1 cellular context compared by ENCODE assay signal in genomic region chr9:95505072-95505471, GRCh38.
TF ChIP-seq lines count a peak whose summit lies in the region.

No MANE protein-coding gene starts in this region.

TF ChIP-seq in GM23338, 12 proteins besides CTCF, POLR2A, EP300 and RAD21 (continued from another document):
- no peak for TF ChIP-seq REST (IDR thresholded peaks at IDR 0.05; ENCODE audit: unreplicated experiment)
TF ChIP-seq in GM23338: peak in this region for 0.
